In genomic region chr12:128864516-128865186, GRCh38 we compare ENCODE assay signal across 25 cellular contexts. TPM values are rescaled to one million over a fixed set of nuclear protein-coding genes. Genes with fewer than 3 reads are reported as not detected.
DNase-seq lines count a peak whose midpoint lies in the region; ATAC-seq, FAIRE-seq and TF ChIP-seq lines count a peak whose summit lies in the region.
"Had no signal": no experiment of that assay in that cellular context is flagged by ENCODE, and none has a peak within 500 bp of the region (broad histone marks: within the 10 kb centered on the region; RNA-seq: fewer than 3 reads in every experiment).

No MANE protein-coding gene starts in this region.

- H3K79me2 ChIP-seq in K562 (ENCODE audit: control insufficient read depth, insufficient read depth, low read length): no peaks in the 10 kb centered on the region
- no peaks in the 10 kb centered on the region for H3K79me2 ChIP-seq in MM.1S (ENCODE audit: low read length)

- H3K4me1 ChIP-seq in K562 (replicated peaks in 1 of 2; ENCODE audit: control insufficient read depth in 2 of 2, insufficient read depth in 2 of 2, low read length in 2 of 2): no peaks in the 10 kb centered on the region
- H3K4me1 ChIP-seq in upper lobe of right lung: no peaks in the 10 kb centered on the region
- H3K4me1 ChIP-seq in MM.1S (ENCODE audit: low read length): no peaks in the 10 kb centered on the region
- H3K4me1 ChIP-seq: esophagus muscularis mucosa, vagina had no signal

- BruUV-seq in K562 (replicated peaks; lab: Mats Ljungman, UMichigan): no TSS peak

- no peaks in the 10 kb centered on the region for H3K36me3 ChIP-seq in K562 (ENCODE audit: control insufficient read depth, insufficient read depth, low read length)
- no peaks in the 10 kb centered on the region for H3K36me3 ChIP-seq in upper lobe of right lung
- H3K36me3 ChIP-seq in MM.1S (replicated peaks; ENCODE audit: insufficient read depth, low read length): no peaks in the 10 kb centered on the region
- H3K36me3 ChIP-seq: esophagus muscularis mucosa, vagina had no signal

- peaks cover 3% of the 10 kb centered on the region; the same call in 1 of the 2 replicates for H4K20me1 ChIP-seq in K562 (replicated peaks; ENCODE audit: control insufficient read depth, insufficient read depth, low read length)
- no peaks in the 10 kb centered on the region for H4K20me1 ChIP-seq in MM.1S (ENCODE audit: insufficient read depth, low read length)

- peak overlapping the region in 1 of 2 donors; percentile 26 for H3K27ac Mint-ChIP-seq in natural killer cell treated with Interleukin-12 subunit alpha and Interleukin-12 subunit beta and Interleukin-15 and Interleukin-18, amount 100 ng/mL, for 72 hours
- H3K27ac Mint-ChIP-seq: activated CD8-positive, alpha-beta T cell treated with anti-CD3 and anti-CD28 coated beads for 36 hours; GM23338; memory B cell had no signal

- no peak overlapping the region for H3K4me3 ChIP-seq in K562
- no peak overlapping the region for H3K4me3 ChIP-seq in upper lobe of right lung
- H3K4me3 ChIP-seq in MM.1S (ENCODE audit: low read length): no peak overlapping the region
- H3K4me3 ChIP-seq: esophagus muscularis mucosa, GM23338, vagina had no signal

- TF ChIP-seq CTCF in K562 (IDR thresholded peaks at IDR 0.05 in 2 of 3, conservative IDR thresholded peaks at IDR 0.05 in 1 of 3; ENCODE audit: insufficient read depth in 2 of 3, low read depth in 1 of 3, low read length in 3 of 3) (no peak), upper lobe of right lung (IDR thresholded peaks at IDR 0.05) (no peak), MM.1S (IDR thresholded peaks at IDR 0.05; ENCODE audit: low read length) (no peak)

- H3K27me3 Mint-ChIP-seq in natural killer cell treated with Interleukin-12 subunit alpha and Interleukin-12 subunit beta and Interleukin-15 and Interleukin-18, amount 100 ng/mL, for 72 hours: peaks cover 0 to 7% of the 10 kb centered on the region in 2 donors
- H3K27me3 Mint-ChIP-seq: activated CD8-positive, alpha-beta T cell treated with anti-CD3 and anti-CD28 coated beads for 36 hours had no signal

- intact Hi-C loops in Right ventricle myocardium superior (cut with DNase I) (no loop called here), cardiac septum (cut with DNase I) (no loop called here), K562 (cut with micrococcal nuclease) (no loop called here), upper lobe of right lung (cut with DNase I) (no loop called here)

- 1% methylated on average over 8 of the region's 9 CpGs for WGBS in K562 (ENCODE audit: insufficient coverage, low coverage, missing lambda C conversion rate)

- H3K9me1 ChIP-seq in K562 (ENCODE audit: control insufficient read depth, insufficient read depth, low read length): no peaks in the 10 kb centered on the region

- in situ Hi-C loops in K562 (cut with MboI): no loop called here

- H3K4me2 ChIP-seq in K562 (ENCODE audit: insufficient read depth, low read length): no peak overlapping the region
- no peak overlapping the region for H3K4me2 ChIP-seq in MM.1S (ENCODE audit: low read depth, low read length)
- H3K4me2 ChIP-seq: GM23338 had no signal

- TF ChIP-seq EP300 in K562 (IDR thresholded peaks at IDR 0.05; ENCODE audit: low read length): no peak

- H3K9me2 ChIP-seq in MM.1S (replicated peaks; ENCODE audit: insufficient read depth, low read length): no peaks in the 10 kb centered on the region

- H3K27me3 ChIP-seq in K562 (ENCODE audit: control insufficient read depth in 2 of 2, insufficient read depth in 2 of 2, low read length in 2 of 2) (peaks cover 18 to 64% of the 10 kb centered on the region in 2 experiments; a peak in 4 of 5 replicates), upper lobe of right lung (no peaks in the 10 kb centered on the region), MM.1S (replicated peaks; ENCODE audit: insufficient read depth, low read length) (no peaks in the 10 kb centered on the region)
- H3K27me3 ChIP-seq: vagina had no signal

- no peak for FAIRE-seq in K562 (lab: Jason Lieb, UNC)
- FAIRE-seq: bronchial epithelial cell had no signal

- TF ChIP-seq RAD21 in K562 (CRISPR knock-in tag; conservative IDR thresholded peaks at IDR 0.05 in 1 of 2, IDR thresholded peaks at IDR 0.05 in 1 of 2): no peak

- peak; percentile 50 for DNase-seq in Right ventricle myocardium superior
- no peak for DNase-seq in cardiac septum (ENCODE audit: low spot score)
- no peak for DNase-seq in K562 (ENCODE audit: extremely low read depth in 1 of 4, low spot score in 3 of 4)
- peak; percentile 10 for DNase-seq in natural killer cell treated with Interleukin-12 subunit alpha and Interleukin-12 subunit beta and Interleukin-15 and Interleukin-18, amount 100 ng/mL, for 72 hours (ENCODE audit: low spot score)
- DNase-seq in upper lobe of right lung: peak; percentile 39
- DNase-seq in stimulated activated CD8-positive, alpha-beta memory T cell treated with anti-CD3 and anti-CD28 coated beads, Interleukin-4, amount 100 ng/mL, for 48 hours: no peak
- DNase-seq in MM.1S: no peak
- DNase-seq: activated CD8-positive, alpha-beta T cell treated with anti-CD3 and anti-CD28 coated beads for 36 hours; activated T-cell treated with anti-CD3 and anti-CD28 coated beads, Interleukin-2, amount 50 U/mL, for 48 hours; CD8-positive, alpha-beta memory T cell; immature natural killer cell; naive thymus-derived CD8-positive, alpha-beta T cell; NCI-H1092 treated with DMSO at 0.1 percent for 48 hours; NCI-H345; retina; T-helper 1 cell had no signal

- CTCF ChIA-PET in K562 (lab: Yijun Ruan, JAX; ENCODE audit: low intra/inter-chr PET ratio): no interaction called here

- H3K9me3 Mint-ChIP-seq in natural killer cell treated with Interleukin-12 subunit alpha and Interleukin-12 subunit beta and Interleukin-15 and Interleukin-18, amount 100 ng/mL, for 72 hours: no peaks in the 10 kb centered on the region
- H3K9me3 Mint-ChIP-seq: activated CD8-positive, alpha-beta T cell treated with anti-CD3 and anti-CD28 coated beads for 36 hours; immature natural killer cell; memory B cell had no signal

- H3K4me3 Mint-ChIP-seq in natural killer cell treated with Interleukin-12 subunit alpha and Interleukin-12 subunit beta and Interleukin-15 and Interleukin-18, amount 100 ng/mL, for 72 hours: no peak overlapping the region
- H3K4me3 Mint-ChIP-seq: activated CD8-positive, alpha-beta T cell treated with anti-CD3 and anti-CD28 coated beads for 36 hours; GM23338; immature natural killer cell; memory B cell; naive thymus-derived CD8-positive, alpha-beta T cell had no signal

- ATAC-seq in Right ventricle myocardium superior (ENCODE audit: poor library complexity) (peak; percentile 97), K562 (peak; percentile 37; the same call in 2 of the 3 replicates), upper lobe of right lung (peak; percentile 46), GM19395 (IDR thresholded peaks at IDR 0.05; ENCODE audit: unreplicated experiment) (no peak)
- no peak for ATAC-seq in natural killer cell treated with Interleukin-12 subunit alpha and Interleukin-12 subunit beta and Interleukin-15 and Interleukin-18, amount 100 ng/mL, for 72 hours
- ATAC-seq: activated CD8-positive, alpha-beta T cell treated with anti-CD3 and anti-CD28 coated beads for 36 hours; GM23338; naive thymus-derived CD8-positive, alpha-beta T cell had no signal

- H3F3A ChIP-seq in MM.1S (ENCODE audit: insufficient read depth, low read length): no peaks in the 10 kb centered on the region

- H3K36me3 Mint-ChIP-seq in natural killer cell treated with Interleukin-12 subunit alpha and Interleukin-12 subunit beta and Interleukin-15 and Interleukin-18, amount 100 ng/mL, for 72 hours: no peaks in the 10 kb centered on the region
- H3K36me3 Mint-ChIP-seq: CD8-positive, alpha-beta memory T cell; immature natural killer cell; memory B cell; naive thymus-derived CD8-positive, alpha-beta T cell had no signal

- no peak for TF ChIP-seq POLR2A in K562 (conservative IDR thresholded peaks at IDR 0.05)

- H3K9ac ChIP-seq in K562 (ENCODE audit: insufficient read depth in 1 of 2, low read depth in 2 of 2, low read length in 2 of 2) (no peak overlapping the region), MM.1S (ENCODE audit: low read length) (no peak overlapping the region)

- no peak overlapping the region for H3K27ac ChIP-seq in K562 (ENCODE audit: extremely low read depth, low read depth, low read length)
- no peak overlapping the region for H3K27ac ChIP-seq in upper lobe of right lung
- no peak overlapping the region for H3K27ac ChIP-seq in MM.1S (ENCODE audit: low read length)
- H3K27ac ChIP-seq: esophagus muscularis mucosa, RWPE1, vagina had no signal

- H3K4me1 Mint-ChIP-seq in natural killer cell treated with Interleukin-12 subunit alpha and Interleukin-12 subunit beta and Interleukin-15 and Interleukin-18, amount 100 ng/mL, for 72 hours (ENCODE audit: low read depth in 2 of 2): peaks cover 0 to 3% of the 10 kb centered on the region in 2 donors
- H3K4me1 Mint-ChIP-seq: CD8-positive, alpha-beta memory T cell; immature natural killer cell had no signal

- no peaks in the 10 kb centered on the region for H3K9me3 ChIP-seq in K562 (replicated peaks; ENCODE audit: control insufficient read depth, insufficient read depth, low read depth, low read length)
- no peaks in the 10 kb centered on the region for H3K9me3 ChIP-seq in upper lobe of right lung
- no peaks in the 10 kb centered on the region for H3K9me3 ChIP-seq in MM.1S (replicated peaks; ENCODE audit: insufficient read depth, low read length)
- H3K9me3 ChIP-seq: esophagus muscularis mucosa, vagina had no signal

- POLR2A ChIA-PET in K562 (lab: Yijun Ruan, JAX): no interaction called here

- no peak overlapping the region for H2AFZ ChIP-seq in K562 (ENCODE audit: low read depth, low read length)
- H2AFZ ChIP-seq in MM.1S (ENCODE audit: low read length): no peak overlapping the region
- H2AFZ ChIP-seq: GM23338 had no signal

RNA-seq across cellular contexts. Expression of gene GLT1D1, which starts 11.4 kb away (rescaled TPM):
- 0.30 TPM for total RNA-seq in Right ventricle myocardium superior
- total RNA-seq in cardiac septum: 1.1 TPM
- total RNA-seq in K562 (2011; cell fraction: chromatin; rRNA removed; ENCODE audit: low replicate concordance): not detected in 2 replicates
- not detected in 2 replicates for total RNA-seq in K562 (2011; cell fraction: nucleolus; rRNA removed)
- total RNA-seq in K562 (2011; cell fraction: nucleoplasm; rRNA removed): not detected in 2 replicates
- not detected in 2 replicates for total RNA-seq in K562 (2014; rRNA removed)
- not detected in 2 replicates for total RNA-seq in K562 (2014; rRNA removed; fragmentation: Illumina TruSeq; extraction: Trizol)
- total RNA-seq in K562 (2015; rRNA removed; fragmentation: Illumina TruSeq; extraction: Trizol): not detected in 2 replicates
- 0.04 and 0.07 TPM in 2 replicates for total RNA-seq in K562 (2021)
- not detected in 2 replicates for polyA plus RNA-seq in K562 (2011; rRNA removed)
- not detected in 2 replicates for polyA plus RNA-seq in K562 (2011; cell fraction: cytosol; rRNA removed)
- not detected in 2 replicates for polyA plus RNA-seq in K562 (2011; cell fraction: nucleus; rRNA removed)
- 0.04 TPM in 1 of 2 replicates, not detected in the other for polyA plus RNA-seq in K562 (2012)
- not detected in 2 replicates for polyA plus RNA-seq in K562 (2014; fragmentation: Illumina TruSeq; extraction: Trizol)
- not detected for polyA plus RNA-seq in K562 (2014; fragmentation: Nextera tagmentation; extraction: Ambion mirVana)
- polyA plus RNA-seq in K562 (2014; rRNA removed): not detected in 2 replicates
- polyA minus RNA-seq in K562 (2011; rRNA and poly(A)+ RNA removed): not detected in 2 replicates
- not detected in 2 replicates for polyA minus RNA-seq in K562 (2011; cell fraction: cytosol; rRNA and poly(A)+ RNA removed)
- polyA minus RNA-seq in K562 (2011; cell fraction: nucleus; rRNA and poly(A)+ RNA removed): not detected in 2 replicates
- total RNA-seq in natural killer cell treated with Interleukin-12 subunit alpha and Interleukin-12 subunit beta and Interleukin-15 and Interleukin-18, amount 100 ng/mL, for 72 hours: under 1 TPM; 0.14 to 0.21 TPM
- total RNA-seq in upper lobe of right lung: 3.5 TPM
- total RNA-seq: bronchial epithelial cell; glomerular endothelial cell; naive thymus-derived CD8-positive, alpha-beta T cell had no signal
- polyA plus RNA-seq: AG04450; naive thymus-derived CD8-positive, alpha-beta T cell had no signal

RNA-seq across cellular contexts. Expression of gene SLC15A4, which starts 40.9 kb away (rescaled TPM):
- 14.2 TPM for total RNA-seq in Right ventricle myocardium superior
- 15.8 TPM for total RNA-seq in cardiac septum
- total RNA-seq in K562 (2011; cell fraction: chromatin; rRNA removed; ENCODE audit: low replicate concordance): 82.4 and 101 TPM in 2 replicates
- 67.8 and 70.2 TPM in 2 replicates for total RNA-seq in K562 (2011; cell fraction: nucleolus; rRNA removed)
- 84.8 and 86.1 TPM in 2 replicates for total RNA-seq in K562 (2011; cell fraction: nucleoplasm; rRNA removed)
- 10.0 and 13.3 TPM in 2 replicates for total RNA-seq in K562 (2014; rRNA removed)
- total RNA-seq in K562 (2014; rRNA removed; fragmentation: Illumina TruSeq; extraction: Trizol): 11.2 and 11.6 TPM in 2 replicates
- 10.8 and 11.6 TPM in 2 replicates for total RNA-seq in K562 (2015; rRNA removed; fragmentation: Illumina TruSeq; extraction: Trizol)
- total RNA-seq in K562 (2021): 11.6 and 13.0 TPM in 2 replicates
- polyA plus RNA-seq in K562 (2011; rRNA removed): 20.1 and 20.8 TPM in 2 replicates
- polyA plus RNA-seq in K562 (2011; cell fraction: cytosol; rRNA removed): 15.5 and 16.4 TPM in 2 replicates
- 30.0 and 31.3 TPM in 2 replicates for polyA plus RNA-seq in K562 (2011; cell fraction: nucleus; rRNA removed)
- 10.2 and 10.7 TPM in 2 replicates for polyA plus RNA-seq in K562 (2012)
- 8.1 and 10.1 TPM in 2 replicates for polyA plus RNA-seq in K562 (2014; fragmentation: Illumina TruSeq; extraction: Trizol)
- 1 to 10 TPM; 5.5 to 6.3 TPM for polyA plus RNA-seq in K562 (2014; fragmentation: Nextera tagmentation; extraction: Ambion mirVana)
- 9.8 and 14.5 TPM in 2 replicates for polyA plus RNA-seq in K562 (2014; rRNA removed)
- polyA minus RNA-seq in K562 (2011; rRNA and poly(A)+ RNA removed): 36.3 and 38.4 TPM in 2 replicates
- 11.6 and 23.5 TPM in 2 replicates for polyA minus RNA-seq in K562 (2011; cell fraction: cytosol; rRNA and poly(A)+ RNA removed)
- polyA minus RNA-seq in K562 (2011; cell fraction: nucleus; rRNA and poly(A)+ RNA removed): 34.2 and 42.0 TPM in 2 replicates
- 10 to 100 TPM; 54.2 to 58.6 TPM for total RNA-seq in natural killer cell treated with Interleukin-12 subunit alpha and Interleukin-12 subunit beta and Interleukin-15 and Interleukin-18, amount 100 ng/mL, for 72 hours
- total RNA-seq in upper lobe of right lung: 31.3 TPM

Comparison
In these comparisons a context has a peak if more than half of its experiments do, and no peak if none do; other contexts are left out.
1. DNase-seq: peak in Right ventricle myocardium superior (single experiment), natural killer cell treated with Interleukin-12 subunit alpha and Interleukin-12 subunit beta and Interleukin-15 and Interleukin-18, amount 100 ng/mL, for 72 hours (single experiment) and upper lobe of right lung (single experiment); none in cardiac septum (single experiment), K562 (0 of 4), stimulated activated CD8-positive, alpha-beta memory T cell treated with anti-CD3 and anti-CD28 coated beads, Interleukin-4, amount 100 ng/mL, for 48 hours (single experiment) and MM.1S (single experiment).
2. ATAC-seq: peak in Right ventricle myocardium superior (single experiment), K562 (single experiment) and upper lobe of right lung (single experiment); none in natural killer cell treated with Interleukin-12 subunit alpha and Interleukin-12 subunit beta and Interleukin-15 and Interleukin-18, amount 100 ng/mL, for 72 hours (0 of 2) and GM19395 (single experiment).